In genomic region chr3:52149726-52150125, GRCh38 we compare ENCODE assay signal across 29 cellular contexts. TPM values are rescaled to one million over a fixed set of nuclear protein-coding genes. Genes with fewer than 3 reads are reported as not detected.
"Had no signal": no experiment of that assay in that cellular context is flagged by ENCODE, and none has a peak within 500 bp of the region (broad histone marks: within the 10 kb centered on the region; RNA-seq: fewer than 3 reads in every experiment).

No MANE protein-coding gene starts in this region.

- H3K27ac ChIP-seq: ascending aorta, breast epithelium, cardiac muscle cell, epithelial cell of prostate had no signal

- H3K36me3 ChIP-seq: ascending aorta, breast epithelium, cardiac muscle cell had no signal

- H3K9me3 Mint-ChIP-seq: activated CD4-positive, alpha-beta memory T cell treated with anti-CD3 and anti-CD28 coated beads for 36 hours; activated CD4-positive, alpha-beta T cell treated with anti-CD3 and anti-CD28 coated beads, Interleukin-2, amount 10 ng/mL, durations not matched to agents 24 days and 14 days; activated naive CD4-positive, alpha-beta T cell treated with anti-CD3 and anti-CD28 coated beads, Interleukin-2, amount 10 ng/mL, durations not matched to agents 7 days and 5 days; activated naive CD4-positive, alpha-beta T cell treated with anti-CD3 and anti-CD28 coated beads, Interleukin-2, amount 50 U/mL, for 72 hours; activated naive CD8-positive, alpha-beta T cell treated with anti-CD3 and anti-CD28 coated beads, Interleukin-2, amount 10 ng/mL, durations not matched to agents 7 days and 5 days; activated T-cell treated with anti-CD3 and anti-CD28 coated beads, Interleukin-2, amount 50 U/mL, for 72 hours; brain; central memory CD8-positive, alpha-beta T cell; T-helper 2 cell treated with Interferon-gamma antibody and Interleukin-4, amounts not matched to agents 5 μg/mL and 100 μg/mL, for 36 hours had no signal

- H3K27me3 ChIP-seq: ascending aorta, breast epithelium, cardiac muscle cell had no signal

- ATAC-seq: activated CD4-positive, alpha-beta T cell treated with anti-CD3 and anti-CD28 coated beads for 36 hours; activated CD8-positive, alpha-beta memory T cell treated with anti-CD3 and anti-CD28 coated beads, Interleukin-2, amount 10 ng/mL, durations not matched to agents 7 days and 5 days; activated CD8-positive, alpha-beta T cell treated with anti-CD3 and anti-CD28 coated beads, Interleukin-2, amount 10 ng/mL, durations not matched to agents 7 days and 5 days; activated naive CD4-positive, alpha-beta T cell treated with anti-CD3 and anti-CD28 coated beads, Interleukin-2, amount 50 U/mL, for 72 hours; activated T-cell treated with anti-CD3 and anti-CD28 coated beads, Interleukin-2, amount 50 U/mL, for 72 hours; T-helper 17 cell had no signal

- H3K27me3 Mint-ChIP-seq: activated CD4-positive, alpha-beta memory T cell treated with anti-CD3 and anti-CD28 coated beads for 36 hours; activated CD4-positive, alpha-beta T cell treated with anti-CD3 and anti-CD28 coated beads for 36 hours; activated CD4-positive, alpha-beta T cell treated with anti-CD3 and anti-CD28 coated beads, Interleukin-2, amount 10 ng/mL, durations not matched to agents 24 days and 14 days; activated CD8-positive, alpha-beta memory T cell treated with anti-CD3 and anti-CD28 coated beads, Interleukin-2, amount 10 ng/mL, durations not matched to agents 7 days and 5 days; activated naive CD4-positive, alpha-beta T cell treated with anti-CD3 and anti-CD28 coated beads, Interleukin-2, amount 10 ng/mL, durations not matched to agents 7 days and 5 days; activated naive CD8-positive, alpha-beta T cell treated with anti-CD3 and anti-CD28 coated beads, Interleukin-2, amount 10 ng/mL, durations not matched to agents 7 days and 5 days; central memory CD8-positive, alpha-beta T cell; T-helper 17 cell had no signal

- DNase-seq: activated CD4-positive, alpha-beta memory T cell treated with anti-CD3 and anti-CD28 coated beads for 36 hours; activated CD4-positive, alpha-beta T cell treated with anti-CD3 and anti-CD28 coated beads for 36 hours; activated CD4-positive, alpha-beta T cell treated with anti-CD3 and anti-CD28 coated beads, Interleukin-2, amount 10 ng/mL, durations not matched to agents 24 days and 14 days; activated CD4-positive, CD25-positive, alpha-beta regulatory T cell; activated CD4-positive, CD25-positive, alpha-beta regulatory T cell treated with anti-CD3 and anti-CD28 coated beads, Interleukin-2, amount 50 U/mL, for 72 hours; activated CD8-positive, alpha-beta memory T cell treated with anti-CD3 and anti-CD28 coated beads, Interleukin-2, amount 10 ng/mL, durations not matched to agents 7 days and 5 days; activated CD8-positive, alpha-beta memory T cell treated with anti-CD3 and anti-CD28 coated beads, Interleukin-2, amount 50 U/mL, for 4 hours; activated CD8-positive, alpha-beta T cell treated with anti-CD3 and anti-CD28 coated beads, Interleukin-2, amount 10 ng/mL, durations not matched to agents 7 days and 5 days; activated gamma-delta T cell; activated naive CD4-positive, alpha-beta T cell; activated naive CD4-positive, alpha-beta T cell treated with anti-CD3 and anti-CD28 coated beads, Interleukin-2, amount 10 ng/mL, durations not matched to agents 7 days and 5 days; activated naive CD8-positive, alpha-beta T cell treated with anti-CD3 and anti-CD28 coated beads, Interleukin-2, amount 10 ng/mL, durations not matched to agents 7 days and 5 days; activated T-cell treated with anti-CD3 and anti-CD28 coated beads, Interleukin-2, amount 50 U/mL, for 1 hour; activated T-cell treated with anti-CD3 and anti-CD28 coated beads, Interleukin-2, amount 50 U/mL, for 72 hours; cortex of kidney; dermis blood vessel endothelial cell; effector CD4-positive, alpha-beta T cell; foreskin fibroblast; head of caudate nucleus; T-helper 1 cell; T-helper 17 cell had no signal

- H3K36me3 Mint-ChIP-seq: brain had no signal

- H3K9me3 ChIP-seq: ascending aorta, breast epithelium had no signal

- H3K4me3 ChIP-seq: ascending aorta, breast epithelium, cardiac muscle cell had no signal

- H3K4me3 Mint-ChIP-seq: activated CD4-positive, alpha-beta memory T cell treated with anti-CD3 and anti-CD28 coated beads for 36 hours; activated CD4-positive, alpha-beta T cell treated with anti-CD3 and anti-CD28 coated beads for 36 hours; activated CD4-positive, alpha-beta T cell treated with anti-CD3 and anti-CD28 coated beads, Interleukin-2, amount 10 ng/mL, durations not matched to agents 24 days and 14 days; activated CD8-positive, alpha-beta memory T cell treated with anti-CD3 and anti-CD28 coated beads, Interleukin-2, amount 10 ng/mL, durations not matched to agents 7 days and 5 days; activated CD8-positive, alpha-beta T cell treated with anti-CD3 and anti-CD28 coated beads, Interleukin-2, amount 10 ng/mL, durations not matched to agents 7 days and 5 days; activated naive CD4-positive, alpha-beta T cell treated with anti-CD3 and anti-CD28 coated beads, Interleukin-2, amount 10 ng/mL, durations not matched to agents 7 days and 5 days; activated naive CD8-positive, alpha-beta T cell treated with anti-CD3 and anti-CD28 coated beads, Interleukin-2, amount 10 ng/mL, durations not matched to agents 7 days and 5 days; activated T-cell treated with anti-CD3 and anti-CD28 coated beads, Interleukin-2, amount 50 U/mL, for 72 hours; brain; central memory CD8-positive, alpha-beta T cell; T-helper 17 cell; T-helper 2 cell treated with Interferon-gamma antibody and Interleukin-4, amounts not matched to agents 5 μg/mL and 100 μg/mL, for 36 hours had no signal

- H3K27ac Mint-ChIP-seq: activated CD4-positive, alpha-beta memory T cell treated with anti-CD3 and anti-CD28 coated beads for 36 hours; activated CD4-positive, alpha-beta T cell treated with anti-CD3 and anti-CD28 coated beads for 36 hours; activated CD4-positive, alpha-beta T cell treated with anti-CD3 and anti-CD28 coated beads, Interleukin-2, amount 10 ng/mL, durations not matched to agents 24 days and 14 days; activated CD8-positive, alpha-beta memory T cell treated with anti-CD3 and anti-CD28 coated beads, Interleukin-2, amount 10 ng/mL, durations not matched to agents 7 days and 5 days; activated CD8-positive, alpha-beta T cell treated with anti-CD3 and anti-CD28 coated beads, Interleukin-2, amount 10 ng/mL, durations not matched to agents 7 days and 5 days; activated naive CD4-positive, alpha-beta T cell treated with anti-CD3 and anti-CD28 coated beads, Interleukin-2, amount 10 ng/mL, durations not matched to agents 7 days and 5 days; activated naive CD8-positive, alpha-beta T cell treated with anti-CD3 and anti-CD28 coated beads, Interleukin-2, amount 10 ng/mL, durations not matched to agents 7 days and 5 days; activated T-cell treated with anti-CD3 and anti-CD28 coated beads, Interleukin-2, amount 50 U/mL, for 72 hours; brain; T-helper 17 cell; T-helper 2 cell treated with Interferon-gamma antibody and Interleukin-4, amounts not matched to agents 5 μg/mL and 100 μg/mL, for 36 hours had no signal

RNA-seq across cellular contexts. Expression of gene POC1A, which starts 4.5 kb away (rescaled TPM):
- total RNA-seq: ascending aorta had no signal
